In genomic region chr10:120979435-120980315, GRCh38 we compare ENCODE assay signal across 10 cellular contexts.
DNase-seq lines count a peak whose midpoint lies in the region; ATAC-seq and TF ChIP-seq lines count a peak whose summit lies in the region.
"Had no signal": no experiment of that assay in that cellular context is flagged by ENCODE, and none has a peak within 500 bp of the region (broad histone marks: within the 10 kb centered on the region; RNA-seq: fewer than 3 reads in every experiment).

No MANE protein-coding gene starts in this region.

- CTCF ChIA-PET in naive thymus-derived CD4-positive, alpha-beta T cell (lab: Charles Lee) = no interaction called here

- 9 to 14% methylated on average over 20 to 69 of the region's 69 CpGs for WGBS in endodermal cell (ENCODE audit: insufficient coverage in 1 of 2, insufficient read length in 1 of 2), 2 experiments

- TF ChIP-seq CTCF in endodermal cell (conservative IDR thresholded peaks at IDR 0.05) (no peak), upper lobe of right lung (IDR thresholded peaks at IDR 0.05) (no peak)

- H3K4me3 ChIP-seq in endodermal cell (ENCODE audit: low read length) (no peak overlapping the region), upper lobe of right lung (peak overlapping the region; percentile 42)
- no peak overlapping the region for H3K4me3 ChIP-seq in naive thymus-derived CD4-positive, alpha-beta T cell (ENCODE audit: low read length)
- H3K4me3 ChIP-seq: K562 had no signal

- DNase-seq in DMS 273 (lab: John Stamatoyannopoulos, UW; ENCODE audit: unreplicated experiment) (peak; percentile 84), DMS 273 treated with DMSO at 0.1 percent for 48 hours (lab: John Stamatoyannopoulos, UW) (no peak), NCI-H69 (lab: John Stamatoyannopoulos, UW) (peak; percentile 87), endodermal cell (peak; percentile 85), upper lobe of right lung (peak; percentile 92), activated gamma-delta T cell treated with Interleukin-2 at 50 U/mL for 16 hours (no peak)
- peak in 2 of 9 donors; percentile 2 to 6 for DNase-seq in naive thymus-derived CD4-positive, alpha-beta T cell
- no peak for DNase-seq in stimulated activated naive CD4-positive, alpha-beta T cell treated with Interleukin-2 at 50 U/mL for 16 hours (lab: John Stamatoyannopoulos, UW)

- H3K27me3 ChIP-seq in endodermal cell (ENCODE audit: control insufficient read depth, insufficient read depth, low read length, poor library complexity, severe bottlenecking) (peaks cover 45% of the 10 kb centered on the region), upper lobe of right lung (peaks cover 30% of the 10 kb centered on the region)
- H3K27me3 ChIP-seq in naive thymus-derived CD4-positive, alpha-beta T cell (ENCODE audit: control insufficient read depth in 2 of 2, insufficient read depth in 2 of 2, low read length in 2 of 2) = peaks cover 0 to 9% of the 10 kb centered on the region in 2 donors

- H3K9me3 Mint-ChIP-seq in endodermal cell = peaks cover 14% of the 10 kb centered on the region
- peaks cover 0 to 13% (median 4%) of the 10 kb centered on the region in 11 donors for H3K9me3 Mint-ChIP-seq in naive thymus-derived CD4-positive, alpha-beta T cell

- H3K4me1 Mint-ChIP-seq in endodermal cell = peaks cover 43% of the 10 kb centered on the region
- peaks cover 0 to 8% (median 0%) of the 10 kb centered on the region in 7 donors for H3K4me1 Mint-ChIP-seq in naive thymus-derived CD4-positive, alpha-beta T cell

- H3K36me3 ChIP-seq in endodermal cell (ENCODE audit: control insufficient read depth, insufficient read depth, low read length) (no peaks in the 10 kb centered on the region), upper lobe of right lung (no peaks in the 10 kb centered on the region)
- H3K36me3 ChIP-seq in naive thymus-derived CD4-positive, alpha-beta T cell (ENCODE audit: control insufficient read depth in 2 of 3, insufficient read depth in 3 of 3, low read length in 3 of 3) = no peaks in the 10 kb centered on the region

- H3K9ac ChIP-seq in endodermal cell (ENCODE audit: extremely low read depth, low read length, poor library complexity, severe bottlenecking) = no peak overlapping the region

- H3K27ac ChIP-seq in endodermal cell (ENCODE audit: low read depth, low read length) (no peak overlapping the region), upper lobe of right lung (peak overlapping the region; percentile 83)
- H3K27ac ChIP-seq in naive thymus-derived CD4-positive, alpha-beta T cell (ENCODE audit: low read depth, low read length) = no peak overlapping the region
- H3K27ac ChIP-seq: 22Rv1 had no signal

- peak; percentile 29 for ATAC-seq in naive thymus-derived CD4-positive, alpha-beta T cell
- ATAC-seq in upper lobe of right lung = peak; percentile 87
- ATAC-seq: K562 had no signal

- no peak overlapping the region for H3K27ac Mint-ChIP-seq in endodermal cell
- H3K27ac Mint-ChIP-seq in naive thymus-derived CD4-positive, alpha-beta T cell = no peak overlapping the region

- H3K9me3 ChIP-seq in endodermal cell (ENCODE audit: control insufficient read depth, low read length) = peaks cover 15% of the 10 kb centered on the region
- H3K9me3 ChIP-seq in naive thymus-derived CD4-positive, alpha-beta T cell (ENCODE audit: control insufficient read depth in 2 of 3, low read length in 3 of 3) = no peaks in the 10 kb centered on the region
- H3K9me3 ChIP-seq in upper lobe of right lung = no peaks in the 10 kb centered on the region

- intact Hi-C loops in naive thymus-derived CD4-positive, alpha-beta T cell (cut with micrococcal nuclease) = no loop called here
- intact Hi-C loops in upper lobe of right lung (cut with DNase I) = no loop called here

- H3K27me3 Mint-ChIP-seq in endodermal cell (ENCODE audit: insufficient read depth) = peaks cover 64% of the 10 kb centered on the region
- peaks cover 40 to 82% (median 65%) of the 10 kb centered on the region in 5 donors for H3K27me3 Mint-ChIP-seq in naive thymus-derived CD4-positive, alpha-beta T cell

- POLR2A ChIA-PET in naive thymus-derived CD4-positive, alpha-beta T cell (lab: Charles Lee) = no interaction called here

- H3K4me1 ChIP-seq in endodermal cell (ENCODE audit: control insufficient read depth, insufficient read depth, low read length) (peaks cover 26% of the 10 kb centered on the region), upper lobe of right lung (peaks cover 3% of the 10 kb centered on the region)
- H3K4me1 ChIP-seq in naive thymus-derived CD4-positive, alpha-beta T cell (ENCODE audit: control insufficient read depth in 2 of 2, insufficient read depth in 2 of 2, low read length in 2 of 2) = no peaks in the 10 kb centered on the region

- peak overlapping the region; percentile 57 for H3K4me3 Mint-ChIP-seq in endodermal cell
- H3K4me3 Mint-ChIP-seq in naive thymus-derived CD4-positive, alpha-beta T cell = peak overlapping the region in 6 of 10 donors; percentile 34 to 77 (median 57)

- no peaks in the 10 kb centered on the region for H3K36me3 Mint-ChIP-seq in endodermal cell (ENCODE audit: low read depth)
- H3K36me3 Mint-ChIP-seq in naive thymus-derived CD4-positive, alpha-beta T cell = peaks cover 0 to 4% (median 0%) of the 10 kb centered on the region in 5 donors

Comparison
In these comparisons a context has a peak if more than half of its experiments do, and no peak if none do; other contexts are left out.
1. DNase-seq: peak in DMS 273 (single experiment), NCI-H69 (single experiment), endodermal cell (single experiment) and upper lobe of right lung (single experiment); none in DMS 273 treated with DMSO at 0.1 percent for 48 hours (single experiment), activated gamma-delta T cell treated with Interleukin-2 at 50 U/mL for 16 hours (single experiment) and stimulated activated naive CD4-positive, alpha-beta T cell treated with Interleukin-2 at 50 U/mL for 16 hours (single experiment).